12 cellular contexts compared by ENCODE assay signal in the genomic region with DNA sequence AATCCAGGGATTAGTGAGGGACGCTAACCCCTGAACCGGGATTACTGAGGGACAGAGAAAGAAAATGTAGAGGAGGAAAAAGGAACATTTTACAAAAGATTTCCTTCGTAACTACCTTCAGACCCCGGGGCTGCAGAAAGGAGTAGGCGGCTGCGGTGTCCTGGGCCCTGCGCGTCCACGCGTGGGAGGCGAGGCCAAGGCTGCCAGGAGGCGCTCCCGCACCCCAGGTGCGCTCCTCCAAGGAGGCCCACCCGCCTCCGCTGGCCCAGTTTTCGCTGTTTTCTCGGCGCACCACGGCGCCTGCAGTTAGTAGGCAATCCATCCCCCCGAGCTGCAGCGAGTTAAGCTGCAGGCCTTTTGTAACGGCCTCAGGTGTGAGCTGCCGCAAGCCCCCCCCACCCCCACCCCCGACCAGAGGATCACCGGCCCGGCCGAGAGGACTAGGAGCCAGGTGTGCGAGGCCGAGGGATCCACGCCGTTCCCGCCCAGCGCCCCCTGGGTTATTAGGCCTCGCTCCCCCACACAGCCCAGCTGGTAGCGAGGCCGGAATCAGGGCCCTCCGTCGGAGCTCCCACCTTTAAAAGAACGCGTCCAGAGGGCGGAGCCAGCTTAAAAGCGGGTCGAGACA.
DNase-seq lines count a peak whose midpoint lies in the region; ATAC-seq and TF ChIP-seq lines count a peak whose summit lies in the region.
"Had no signal": no experiment of that assay in that cellular context is flagged by ENCODE, and none has a peak within 500 bp of the region (broad histone marks: within the 10 kb centered on the region; RNA-seq: fewer than 3 reads in every experiment).

No MANE protein-coding gene starts in this region.

- CTCF ChIA-PET in activated CD8-positive, alpha-beta T cell treated with anti-CD3 and anti-CD28 coated beads, Interleukin-2, amount 10 ng/mL, durations not matched to agents 7 days and 5 days (lab: Charles Lee): interaction anchor here (1.9 kb wide), 1 partner anchor 8 kb away, joined by 4 read pairs; no protein-coding TSS in a partner anchor

- no peak for DNase-seq in activated CD8-positive, alpha-beta T cell treated with anti-CD3 and anti-CD28 coated beads, Interleukin-2, amount 10 ng/mL, durations not matched to agents 7 days and 5 days
- DNase-seq in stimulated activated effector memory CD8-positive, alpha-beta T cell treated with anti-CD3 and anti-CD28 coated beads, Interleukin-12 subunit alpha, Interleukin-12 subunit beta, amount 100 ng/mL, for 72 hours (ENCODE audit: low spot score in 2 of 2): no peak
- DNase-seq in NCI-H1105 treated with DMSO at 0.1 percent for 48 hours (lab: John Stamatoyannopoulos, UW): no peak
- DNase-seq: adrenal gland, EL, NCI-H524 treated with DMSO at 0.1 percent for 48 hours had no signal

- H4K20me1 ChIP-seq in Loucy (ENCODE audit: insufficient read depth, low read length, poor library complexity, severe bottlenecking): no peaks in the 10 kb centered on the region

- H3K27me3 ChIP-seq in Loucy (ENCODE audit: insufficient read depth, low read length, poor library complexity, severe bottlenecking): no peaks in the 10 kb centered on the region
- H3K27me3 ChIP-seq in iPS-15b (ENCODE audit: control insufficient read depth, insufficient read depth, low read length): peaks cover 14% of the 10 kb centered on the region
- H3K27me3 ChIP-seq: adrenal gland had no signal

- peaks cover 67% of the 10 kb centered on the region for H3K27me3 Mint-ChIP-seq in activated CD8-positive, alpha-beta T cell treated with anti-CD3 and anti-CD28 coated beads, Interleukin-2, amount 10 ng/mL, durations not matched to agents 7 days and 5 days (ENCODE audit: low read depth)

- H3K79me2 ChIP-seq in Loucy (ENCODE audit: insufficient read depth, low read length): no peaks in the 10 kb centered on the region

- H3K4me1 Mint-ChIP-seq in activated CD8-positive, alpha-beta T cell treated with anti-CD3 and anti-CD28 coated beads, Interleukin-2, amount 10 ng/mL, durations not matched to agents 7 days and 5 days (ENCODE audit: low read depth): peaks cover 20% of the 10 kb centered on the region
- peaks cover 39% of the 10 kb centered on the region for H3K4me1 Mint-ChIP-seq in stimulated activated effector memory CD8-positive, alpha-beta T cell treated with anti-CD3 and anti-CD28 coated beads, Interleukin-12 subunit alpha, Interleukin-12 subunit beta, amount 100 ng/mL, for 72 hours

- TF ChIP-seq CTCF in Loucy (conservative IDR thresholded peaks at IDR 0.05; ENCODE audit: low read length): no peak

- H3K4me3 Mint-ChIP-seq in activated CD8-positive, alpha-beta T cell treated with anti-CD3 and anti-CD28 coated beads, Interleukin-2, amount 10 ng/mL, durations not matched to agents 7 days and 5 days: peak overlapping the region; percentile 57
- peak overlapping the region; percentile 55 for H3K4me3 Mint-ChIP-seq in stimulated activated effector memory CD8-positive, alpha-beta T cell treated with anti-CD3 and anti-CD28 coated beads, Interleukin-12 subunit alpha, Interleukin-12 subunit beta, amount 100 ng/mL, for 72 hours

- no peak overlapping the region for H3K9ac ChIP-seq in Loucy (ENCODE audit: low read depth, low read length, poor library complexity, severe bottlenecking)
- peak overlapping the region; percentile 38 for H3K9ac ChIP-seq in iPS-15b (ENCODE audit: low read depth, low read length)

- H2AFZ ChIP-seq in Loucy (ENCODE audit: low read length): no peak overlapping the region

- H3K4me3 ChIP-seq in Loucy (ENCODE audit: low read length, poor library complexity, severe bottlenecking) (no peak overlapping the region), iPS-15b (ENCODE audit: low read depth, low read length) (peak overlapping the region; percentile 36)
- H3K4me3 ChIP-seq: adrenal gland, tibial nerve had no signal

- H3K4me1 ChIP-seq in Loucy (ENCODE audit: insufficient read depth, low read length, poor library complexity, severe bottlenecking): peaks cover 10% of the 10 kb centered on the region
- peaks cover 12% of the 10 kb centered on the region for H3K4me1 ChIP-seq in iPS-15b (ENCODE audit: control insufficient read depth, insufficient read depth, low read length)
- H3K4me1 ChIP-seq: adrenal gland had no signal

- POLR2A ChIA-PET in activated CD8-positive, alpha-beta T cell treated with anti-CD3 and anti-CD28 coated beads, Interleukin-2, amount 10 ng/mL, durations not matched to agents 7 days and 5 days (lab: Charles Lee): no interaction called here

- no peaks in the 10 kb centered on the region for H3F3A ChIP-seq in Loucy (ENCODE audit: low read depth)

- H3K9me3 ChIP-seq in Loucy (ENCODE audit: insufficient read depth, low read depth, low read length) (no peaks in the 10 kb centered on the region), iPS-15b (ENCODE audit: control insufficient read depth, insufficient read depth, low read length) (no peaks in the 10 kb centered on the region)
- H3K9me3 ChIP-seq: adrenal gland, tibial nerve had no signal

- H3K9me3 Mint-ChIP-seq in activated CD8-positive, alpha-beta T cell treated with anti-CD3 and anti-CD28 coated beads, Interleukin-2, amount 10 ng/mL, durations not matched to agents 7 days and 5 days (ENCODE audit: insufficient read depth): no peaks in the 10 kb centered on the region
- no peaks in the 10 kb centered on the region for H3K9me3 Mint-ChIP-seq in stimulated activated effector memory CD8-positive, alpha-beta T cell treated with anti-CD3 and anti-CD28 coated beads, Interleukin-12 subunit alpha, Interleukin-12 subunit beta, amount 100 ng/mL, for 72 hours

- no peaks in the 10 kb centered on the region for H3K36me3 Mint-ChIP-seq in activated CD8-positive, alpha-beta T cell treated with anti-CD3 and anti-CD28 coated beads, Interleukin-2, amount 10 ng/mL, durations not matched to agents 7 days and 5 days (ENCODE audit: low read depth)
- no peaks in the 10 kb centered on the region for H3K36me3 Mint-ChIP-seq in stimulated activated effector memory CD8-positive, alpha-beta T cell treated with anti-CD3 and anti-CD28 coated beads, Interleukin-12 subunit alpha, Interleukin-12 subunit beta, amount 100 ng/mL, for 72 hours

- peak; percentile 56 for ATAC-seq in activated CD8-positive, alpha-beta T cell treated with anti-CD3 and anti-CD28 coated beads, Interleukin-2, amount 10 ng/mL, durations not matched to agents 7 days and 5 days
- ATAC-seq in stimulated activated effector memory CD8-positive, alpha-beta T cell treated with anti-CD3 and anti-CD28 coated beads, Interleukin-12 subunit alpha, Interleukin-12 subunit beta, amount 100 ng/mL, for 72 hours: peak; percentile 48
- no peak for ATAC-seq in GM21381 (IDR thresholded peaks at IDR 0.05; ENCODE audit: unreplicated experiment)
- no peak for ATAC-seq in GM19324 (IDR thresholded peaks at IDR 0.05; ENCODE audit: low FRiP score, unreplicated experiment)
- ATAC-seq in HG02870 (IDR thresholded peaks at IDR 0.05; ENCODE audit: unreplicated experiment): no peak

- H3K36me3 ChIP-seq in Loucy (ENCODE audit: insufficient read depth, low read length) (no peaks in the 10 kb centered on the region), iPS-15b (ENCODE audit: control insufficient read depth, insufficient read depth, low read length) (no peaks in the 10 kb centered on the region)
- H3K36me3 ChIP-seq: adrenal gland, tibial nerve had no signal

- no peaks in the 10 kb centered on the region for H3K9me2 ChIP-seq in Loucy (replicated peaks; ENCODE audit: low read depth, low read length)

- peak overlapping the region; percentile 13 for H3K4me2 ChIP-seq in Loucy (ENCODE audit: low read depth, low read length, poor library complexity, severe bottlenecking)

- H3K27ac Mint-ChIP-seq in activated CD8-positive, alpha-beta T cell treated with anti-CD3 and anti-CD28 coated beads, Interleukin-2, amount 10 ng/mL, durations not matched to agents 7 days and 5 days: no peak overlapping the region
- H3K27ac Mint-ChIP-seq in stimulated activated effector memory CD8-positive, alpha-beta T cell treated with anti-CD3 and anti-CD28 coated beads, Interleukin-12 subunit alpha, Interleukin-12 subunit beta, amount 100 ng/mL, for 72 hours: no peak overlapping the region

Comparison
In these comparisons a context has a peak if more than half of its experiments do, and no peak if none do; other contexts are left out.
1. ATAC-seq: peak in activated CD8-positive, alpha-beta T cell treated with anti-CD3 and anti-CD28 coated beads, Interleukin-2, amount 10 ng/mL, durations not matched to agents 7 days and 5 days (single experiment) and stimulated activated effector memory CD8-positive, alpha-beta T cell treated with anti-CD3 and anti-CD28 coated beads, Interleukin-12 subunit alpha, Interleukin-12 subunit beta, amount 100 ng/mL, for 72 hours (single experiment); none in GM21381 (single experiment), GM19324 (single experiment) and HG02870 (single experiment).